In the genomic region with DNA sequence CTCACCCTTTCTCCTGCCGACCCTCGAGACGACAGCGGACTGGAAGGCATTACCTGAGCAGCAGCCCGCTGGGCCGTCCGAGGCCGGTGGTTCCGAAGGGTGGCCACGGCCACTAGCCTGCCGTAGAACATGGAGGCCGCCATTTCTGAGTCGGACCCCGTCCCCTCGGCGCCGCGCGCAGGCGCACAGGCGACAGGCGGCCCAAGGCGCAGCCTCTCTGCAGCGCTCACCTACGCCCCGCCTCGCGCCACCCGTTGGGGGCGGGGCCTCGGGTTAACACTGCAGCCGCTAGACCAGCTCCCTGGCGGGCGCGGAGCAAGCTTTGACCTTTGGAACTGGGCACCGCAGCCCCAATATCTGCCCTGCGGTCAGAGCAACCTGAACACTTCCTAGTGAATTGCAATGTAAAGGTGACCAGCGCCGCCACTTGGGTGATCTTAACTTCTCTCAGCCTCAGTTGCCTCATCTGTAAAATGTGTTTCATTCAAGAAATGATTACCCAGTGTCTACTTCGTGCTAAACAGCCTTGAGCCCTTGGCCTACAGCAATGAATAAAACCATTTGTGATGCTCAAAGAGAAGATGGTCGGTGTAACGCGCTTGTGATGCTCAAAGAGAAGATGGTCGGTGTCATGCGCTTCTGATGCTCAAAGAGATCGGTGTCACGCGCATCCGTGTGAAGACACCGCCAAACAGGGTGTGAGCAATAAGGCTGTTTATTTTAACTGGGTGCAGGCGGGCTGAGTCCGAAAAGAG, we compare ENCODE assay signal across 8 cellular contexts. TPM values are rescaled to one million over a fixed set of nuclear protein-coding genes. Genes with fewer than 3 reads are reported as not detected.
DNase-seq lines count a peak whose midpoint lies in the region; ATAC-seq and TF ChIP-seq lines count a peak whose summit lies in the region.

TSS of gene SUCLA2 (minus strand) at position 147 of the 755 bp plus-strand sequence. CDS start at position 143, 4 bp downstream.

- peak; percentile 98 for ATAC-seq in HG02870 (IDR thresholded peaks at IDR 0.05; ENCODE audit: unreplicated experiment)

- no peaks in the 10 kb centered on the region for H3K36me3 ChIP-seq in left ventricle myocardium inferior
- no peaks in the 10 kb centered on the region for H3K36me3 ChIP-seq in prostate gland

- peak within 1 kb of the TSS; percentile 87 for H3K27ac ChIP-seq in left ventricle myocardium inferior (replicated peaks)
- peak within 1 kb of the TSS; percentile 73 to 80 for H3K27ac ChIP-seq in prostate gland

- H3K9me3 Mint-ChIP-seq in T-helper 1 cell treated with Interleukin-12 subunit alpha and Interleukin-12 subunit beta and Interleukin-4 antibody, amounts not matched to agents 30 μg/mL and 1 μg/mL, for 36 hours, result no peaks in the 10 kb centered on the region

- peaks cover 8% of the 10 kb centered on the region for H3K36me3 Mint-ChIP-seq in T-helper 1 cell treated with Interleukin-12 subunit alpha and Interleukin-12 subunit beta and Interleukin-4 antibody, amounts not matched to agents 30 μg/mL and 1 μg/mL, for 36 hours (ENCODE audit: low read depth)

- 3% methylated on average over 47 of the region's 52 CpGs for WGBS in prostate gland

- H3K27me3 ChIP-seq in left ventricle myocardium inferior (ENCODE audit: low read depth), result no peaks in the 10 kb centered on the region
- H3K27me3 ChIP-seq in prostate gland (replicated peaks; ENCODE audit: insufficient read depth), result no peaks in the 10 kb centered on the region

- H3K27ac Mint-ChIP-seq in T-helper 1 cell treated with Interleukin-12 subunit alpha and Interleukin-12 subunit beta and Interleukin-4 antibody, amounts not matched to agents 30 μg/mL and 1 μg/mL, for 36 hours, result peak within 1 kb of the TSS; percentile 91

- peaks cover 55% of the 10 kb centered on the region for H3K4me1 ChIP-seq in left ventricle myocardium inferior
- no peaks in the 10 kb centered on the region for H3K4me1 ChIP-seq in prostate gland (replicated peaks)

- no peak for TF ChIP-seq CTCF in left ventricle myocardium inferior (IDR thresholded peaks at IDR 0.05; ENCODE audit: borderline replicate concordance)
- TF ChIP-seq CTCF in prostate gland (IDR thresholded peaks at IDR 0.05), result peak in 2 of 4 experiments; percentile 15 to 20

- DNase-seq in NCI-H146 treated with DMSO at 0.1 percent for 48 hours (lab: John Stamatoyannopoulos, UW; ENCODE audit: unreplicated experiment), result peak; percentile 80
- DNase-seq in amniotic stem cell (lab: John Stamatoyannopoulos, UW), result peak; percentile 58
- peak; percentile 91 for DNase-seq in left ventricle myocardium inferior
- DNase-seq in prostate gland (ENCODE audit: low spot score), result peak; percentile 79
- DNase-seq in ureter (ENCODE audit: low spot score), result peak; percentile 86

- TF ChIP-seq POLR2A in GM15510 (IDR thresholded peaks at IDR 0.05; ENCODE audit: borderline replicate concordance, extremely low read depth, insufficient read length) (peak; percentile 87), prostate gland (IDR thresholded peaks at IDR 0.05) (peak; percentile 65)

- H3K4me1 Mint-ChIP-seq in T-helper 1 cell treated with Interleukin-12 subunit alpha and Interleukin-12 subunit beta and Interleukin-4 antibody, amounts not matched to agents 30 μg/mL and 1 μg/mL, for 36 hours (ENCODE audit: low read depth), result peaks cover 20% of the 10 kb centered on the region

- peak within 1 kb of the TSS; percentile 93 for H3K4me3 Mint-ChIP-seq in T-helper 1 cell treated with Interleukin-12 subunit alpha and Interleukin-12 subunit beta and Interleukin-4 antibody, amounts not matched to agents 30 μg/mL and 1 μg/mL, for 36 hours

- intact Hi-C loops in left ventricle myocardium inferior (cut with micrococcal nuclease) (no loop called here), prostate gland (cut with DNase I) (no loop called here)

- H3K4me3 ChIP-seq in left ventricle myocardium inferior (peak within 1 kb of the TSS; percentile 88), prostate gland (peak within 1 kb of the TSS; percentile 80 to 90)

- no peaks in the 10 kb centered on the region for H3K9me3 ChIP-seq in left ventricle myocardium inferior (replicated peaks)
- H3K9me3 ChIP-seq in prostate gland, result no peaks in the 10 kb centered on the region

- no peaks in the 10 kb centered on the region for H3K27me3 Mint-ChIP-seq in T-helper 1 cell treated with Interleukin-12 subunit alpha and Interleukin-12 subunit beta and Interleukin-4 antibody, amounts not matched to agents 30 μg/mL and 1 μg/mL, for 36 hours (ENCODE audit: low read depth)

RNA-seq across cellular contexts. Expression of gene SUCLA2, which starts in this region (rescaled TPM):
- total RNA-seq in left ventricle myocardium inferior (160 TPM), prostate gland (10 to 100 TPM; 42.1 to 45.7 TPM), ureter (37.0 TPM)

Comparison
In these comparisons a context has a peak if more than half of its experiments do, and no peak if none do; other contexts are left out.
1. Peak in every context shown above with its lines: DNase-seq, ATAC-seq, H3K4me3 ChIP-seq and H3K27ac ChIP-seq.